Comparison of ENCODE assay signal across 11 cellular contexts in genomic region chr20:58895099-58895795, GRCh38. TPM values are rescaled to one million over a fixed set of nuclear protein-coding genes. Genes with fewer than 3 reads are reported as not detected.
DNase-seq lines count a peak whose midpoint lies in the region; ATAC-seq, FAIRE-seq and TF ChIP-seq lines count a peak whose summit lies in the region.
"Had no signal": no experiment of that assay in that cellular context is flagged by ENCODE, and none has a peak within 500 bp of the region (broad histone marks: within the 10 kb centered on the region; RNA-seq: fewer than 3 reads in every experiment).

No MANE protein-coding gene starts in this region.

- H3K27ac ChIP-seq in small intestine (ENCODE audit: low read depth in 1 of 2, low read length in 1 of 2) = no peak overlapping the region
- H3K27ac ChIP-seq: colonic mucosa had no signal

- H3K4me1 Mint-ChIP-seq in T-helper 1 cell treated with Interleukin-12 subunit alpha and Interleukin-12 subunit beta and Interleukin-4 antibody, amounts not matched to agents 30 μg/mL and 1 μg/mL, for 36 hours (ENCODE audit: low read depth) = peaks cover 49% of the 10 kb centered on the region
- peaks cover 66% of the 10 kb centered on the region for H3K4me1 Mint-ChIP-seq in stimulated activated effector memory CD8-positive, alpha-beta T cell treated with anti-CD3 and anti-CD28 coated beads, Interleukin-12 subunit alpha, Interleukin-12 subunit beta, amount 100 ng/mL, for 72 hours

- no peak for ATAC-seq in stimulated activated effector memory CD8-positive, alpha-beta T cell treated with anti-CD3 and anti-CD28 coated beads, Interleukin-12 subunit alpha, Interleukin-12 subunit beta, amount 100 ng/mL, for 72 hours
- ATAC-seq in GM18502 (IDR thresholded peaks at IDR 0.05; ENCODE audit: poor library complexity, unreplicated experiment) = no peak

- FAIRE-seq in small intestine (lab: Jason Lieb, UNC) = no peak

- H3K27me3 ChIP-seq in small intestine (ENCODE audit: control insufficient read depth in 2 of 2, insufficient read depth in 2 of 2, low read length in 2 of 2) = no peaks in the 10 kb centered on the region
- H3K27me3 ChIP-seq: colonic mucosa had no signal

- peak overlapping the region; percentile 35 for H3K4me3 Mint-ChIP-seq in T-helper 1 cell treated with Interleukin-12 subunit alpha and Interleukin-12 subunit beta and Interleukin-4 antibody, amounts not matched to agents 30 μg/mL and 1 μg/mL, for 36 hours
- peak overlapping the region; percentile 90 for H3K4me3 Mint-ChIP-seq in stimulated activated effector memory CD8-positive, alpha-beta T cell treated with anti-CD3 and anti-CD28 coated beads, Interleukin-12 subunit alpha, Interleukin-12 subunit beta, amount 100 ng/mL, for 72 hours

- peak overlapping the region; percentile 4 for H3K27ac Mint-ChIP-seq in T-helper 1 cell treated with Interleukin-12 subunit alpha and Interleukin-12 subunit beta and Interleukin-4 antibody, amounts not matched to agents 30 μg/mL and 1 μg/mL, for 36 hours
- H3K27ac Mint-ChIP-seq in stimulated activated effector memory CD8-positive, alpha-beta T cell treated with anti-CD3 and anti-CD28 coated beads, Interleukin-12 subunit alpha, Interleukin-12 subunit beta, amount 100 ng/mL, for 72 hours = peak overlapping the region; percentile 99

- 34 to 50% (median 35%) methylated on average over 6 of the region's 6 CpGs for WGBS in small intestine, 3 donors

- peaks cover 3 to 8% of the 10 kb centered on the region in 2 donors for H3K36me3 ChIP-seq in small intestine (ENCODE audit: control insufficient read depth in 2 of 2, insufficient read depth in 2 of 2, low read length in 2 of 2)
- H3K36me3 ChIP-seq: colonic mucosa had no signal

- H3K9me3 Mint-ChIP-seq in T-helper 1 cell treated with Interleukin-12 subunit alpha and Interleukin-12 subunit beta and Interleukin-4 antibody, amounts not matched to agents 30 μg/mL and 1 μg/mL, for 36 hours = no peaks in the 10 kb centered on the region
- no peaks in the 10 kb centered on the region for H3K9me3 Mint-ChIP-seq in stimulated activated effector memory CD8-positive, alpha-beta T cell treated with anti-CD3 and anti-CD28 coated beads, Interleukin-12 subunit alpha, Interleukin-12 subunit beta, amount 100 ng/mL, for 72 hours

- DNase-seq in T-helper 1 cell (no peak), fibroblast of the aortic adventitia (ENCODE audit: low read depth) (no peak), NCI-H446 (lab: John Stamatoyannopoulos, UW) (no peak), small intestine (no peak)
- DNase-seq in stimulated activated effector memory CD8-positive, alpha-beta T cell treated with anti-CD3 and anti-CD28 coated beads, Interleukin-12 subunit alpha, Interleukin-12 subunit beta, amount 100 ng/mL, for 72 hours (ENCODE audit: low spot score in 2 of 2) = no peak
- DNase-seq: ACHN, colonic mucosa, SHP77 had no signal

- H3K27me3 Mint-ChIP-seq in T-helper 1 cell treated with Interleukin-12 subunit alpha and Interleukin-12 subunit beta and Interleukin-4 antibody, amounts not matched to agents 30 μg/mL and 1 μg/mL, for 36 hours (ENCODE audit: low read depth) = no peaks in the 10 kb centered on the region

- H3K4me1 ChIP-seq in small intestine (ENCODE audit: control insufficient read depth in 2 of 2, insufficient read depth in 1 of 2, low read depth in 1 of 2, low read length in 1 of 2) = peaks cover 0 to 12% of the 10 kb centered on the region in 2 donors

- peaks cover 33% of the 10 kb centered on the region for H3K36me3 Mint-ChIP-seq in T-helper 1 cell treated with Interleukin-12 subunit alpha and Interleukin-12 subunit beta and Interleukin-4 antibody, amounts not matched to agents 30 μg/mL and 1 μg/mL, for 36 hours (ENCODE audit: low read depth)
- peaks cover 92% of the 10 kb centered on the region for H3K36me3 Mint-ChIP-seq in stimulated activated effector memory CD8-positive, alpha-beta T cell treated with anti-CD3 and anti-CD28 coated beads, Interleukin-12 subunit alpha, Interleukin-12 subunit beta, amount 100 ng/mL, for 72 hours

- no peak for TF ChIP-seq CTCF in WI38 (IDR thresholded peaks at IDR 0.05; ENCODE audit: low read depth, low read length)
- TF ChIP-seq CTCF in fibroblast of the aortic adventitia (IDR thresholded peaks at IDR 0.05; ENCODE audit: insufficient read depth, low read length) = no peak

- H3K4me3 ChIP-seq in WI38 (ENCODE audit: low read depth, low read length) (peak overlapping the region; percentile 29), fibroblast of the aortic adventitia (ENCODE audit: low read depth, low read length) (peak overlapping the region; percentile 47), small intestine (ENCODE audit: low read depth in 1 of 2, low read length in 2 of 2) (no peak overlapping the region)
- H3K4me3 ChIP-seq: colonic mucosa had no signal

- no peaks in the 10 kb centered on the region for H3K9me3 ChIP-seq in small intestine (ENCODE audit: control insufficient read depth, low read depth)
- H3K9me3 ChIP-seq: colonic mucosa had no signal

RNA-seq across cellular contexts. Expression of gene GNAS, which starts 42.7 kb away (rescaled TPM):
- total RNA-seq in fibroblast of the aortic adventitia (ENCODE audit: low replicate concordance) = 417 and 474 TPM in 2 replicates
- 100 to 1,000 TPM; 493 to 875 (median 519) TPM for polyA plus RNA-seq in small intestine

RNA-seq across cellular contexts. Expression of gene GNAS-AS1, which starts 44.5 kb away (rescaled TPM):
- total RNA-seq in fibroblast of the aortic adventitia (ENCODE audit: low replicate concordance) = 0.25 and 0.81 TPM in 2 replicates
- polyA plus RNA-seq in small intestine = under 1 TPM in 1 of 3 donors, not detected in 2; 0.37 TPM

Comparison
In these comparisons a context has a peak if more than half of its experiments do, and no peak if none do; other contexts are left out.
1. H3K4me3 ChIP-seq: peak in WI38 (single experiment) and fibroblast of the aortic adventitia (single experiment); none in small intestine (0 of 2).